ENCODE assay signal across 1 cellular context in the genomic region with DNA sequence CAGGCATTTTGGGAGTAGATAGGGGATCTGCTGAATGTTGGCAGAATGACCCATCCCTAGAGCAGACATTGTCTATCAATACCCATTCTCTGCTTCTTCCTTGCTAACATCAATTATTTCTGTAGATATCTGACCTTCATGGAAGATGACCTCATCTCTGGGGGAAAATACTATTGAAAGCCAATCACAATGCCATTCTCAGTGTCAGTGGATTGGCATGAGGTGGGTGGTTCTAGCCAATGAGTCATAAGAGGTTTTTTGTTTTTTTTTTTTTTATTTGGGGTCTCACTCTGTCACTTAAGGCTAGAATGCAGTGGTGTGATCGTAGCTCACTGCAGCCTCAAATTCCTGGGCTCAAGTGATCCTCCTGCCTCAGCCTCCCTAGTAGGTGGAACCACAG.
TF ChIP-seq lines count a peak whose summit lies in the region.

No MANE protein-coding gene starts in this region.

TF ChIP-seq in SK-N-SH, 30 proteins besides CTCF, POLR2A, EP300 and RAD21 (continued from another document):
- TF ChIP-seq, protein P1, sequence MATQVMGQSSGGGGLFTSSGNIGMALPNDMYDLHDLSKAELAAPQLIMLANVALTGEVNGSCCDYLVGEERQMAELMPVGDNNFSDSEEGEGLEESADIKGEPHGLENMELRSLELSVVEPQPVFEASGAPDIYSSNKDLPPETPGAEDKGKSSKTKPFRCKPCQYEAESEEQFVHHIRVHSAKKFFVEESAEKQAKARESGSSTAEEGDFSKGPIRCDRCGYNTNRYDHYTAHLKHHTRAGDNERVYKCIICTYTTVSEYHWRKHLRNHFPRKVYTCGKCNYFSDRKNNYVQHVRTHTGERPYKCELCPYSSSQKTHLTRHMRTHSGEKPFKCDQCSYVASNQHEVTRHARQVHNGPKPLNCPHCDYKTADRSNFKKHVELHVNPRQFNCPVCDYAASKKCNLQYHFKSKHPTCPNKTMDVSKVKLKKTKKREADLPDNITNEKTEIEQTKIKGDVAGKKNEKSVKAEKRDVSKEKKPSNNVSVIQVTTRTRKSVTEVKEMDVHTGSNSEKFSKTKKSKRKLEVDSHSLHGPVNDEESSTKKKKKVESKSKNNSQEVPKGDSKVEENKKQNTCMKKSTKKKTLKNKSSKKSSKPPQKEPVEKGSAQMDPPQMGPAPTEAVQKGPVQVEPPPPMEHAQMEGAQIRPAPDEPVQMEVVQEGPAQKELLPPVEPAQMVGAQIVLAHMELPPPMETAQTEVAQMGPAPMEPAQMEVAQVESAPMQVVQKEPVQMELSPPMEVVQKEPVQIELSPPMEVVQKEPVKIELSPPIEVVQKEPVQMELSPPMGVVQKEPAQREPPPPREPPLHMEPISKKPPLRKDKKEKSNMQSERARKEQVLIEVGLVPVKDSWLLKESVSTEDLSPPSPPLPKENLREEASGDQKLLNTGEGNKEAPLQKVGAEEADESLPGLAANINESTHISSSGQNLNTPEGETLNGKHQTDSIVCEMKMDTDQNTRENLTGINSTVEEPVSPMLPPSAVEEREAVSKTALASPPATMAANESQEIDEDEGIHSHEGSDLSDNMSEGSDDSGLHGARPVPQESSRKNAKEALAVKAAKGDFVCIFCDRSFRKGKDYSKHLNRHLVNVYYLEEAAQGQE (IDR thresholded peaks at IDR 0.05; ENCODE audit: low read depth, low read length): no peak
- no peak for TF ChIP-seq SMC3 (IDR thresholded peaks at IDR 0.05; ENCODE audit: low read depth, low read length)
- no peak for TF ChIP-seq CHD2 (IDR thresholded peaks at IDR 0.05; ENCODE audit: low read length, partially characterized antibody)
- TF ChIP-seq, protein P2, sequence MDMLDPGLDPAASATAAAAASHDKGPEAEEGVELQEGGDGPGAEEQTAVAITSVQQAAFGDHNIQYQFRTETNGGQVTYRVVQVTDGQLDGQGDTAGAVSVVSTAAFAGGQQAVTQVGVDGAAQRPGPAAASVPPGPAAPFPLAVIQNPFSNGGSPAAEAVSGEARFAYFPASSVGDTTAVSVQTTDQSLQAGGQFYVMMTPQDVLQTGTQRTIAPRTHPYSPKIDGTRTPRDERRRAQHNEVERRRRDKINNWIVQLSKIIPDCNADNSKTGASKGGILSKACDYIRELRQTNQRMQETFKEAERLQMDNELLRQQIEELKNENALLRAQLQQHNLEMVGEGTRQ (IDR thresholded peaks at IDR 0.05; ENCODE audit: borderline replicate concordance, low read depth, low read length): no peak
